Comparison of ENCODE assay signal across 1 cellular context in the genomic region with DNA sequence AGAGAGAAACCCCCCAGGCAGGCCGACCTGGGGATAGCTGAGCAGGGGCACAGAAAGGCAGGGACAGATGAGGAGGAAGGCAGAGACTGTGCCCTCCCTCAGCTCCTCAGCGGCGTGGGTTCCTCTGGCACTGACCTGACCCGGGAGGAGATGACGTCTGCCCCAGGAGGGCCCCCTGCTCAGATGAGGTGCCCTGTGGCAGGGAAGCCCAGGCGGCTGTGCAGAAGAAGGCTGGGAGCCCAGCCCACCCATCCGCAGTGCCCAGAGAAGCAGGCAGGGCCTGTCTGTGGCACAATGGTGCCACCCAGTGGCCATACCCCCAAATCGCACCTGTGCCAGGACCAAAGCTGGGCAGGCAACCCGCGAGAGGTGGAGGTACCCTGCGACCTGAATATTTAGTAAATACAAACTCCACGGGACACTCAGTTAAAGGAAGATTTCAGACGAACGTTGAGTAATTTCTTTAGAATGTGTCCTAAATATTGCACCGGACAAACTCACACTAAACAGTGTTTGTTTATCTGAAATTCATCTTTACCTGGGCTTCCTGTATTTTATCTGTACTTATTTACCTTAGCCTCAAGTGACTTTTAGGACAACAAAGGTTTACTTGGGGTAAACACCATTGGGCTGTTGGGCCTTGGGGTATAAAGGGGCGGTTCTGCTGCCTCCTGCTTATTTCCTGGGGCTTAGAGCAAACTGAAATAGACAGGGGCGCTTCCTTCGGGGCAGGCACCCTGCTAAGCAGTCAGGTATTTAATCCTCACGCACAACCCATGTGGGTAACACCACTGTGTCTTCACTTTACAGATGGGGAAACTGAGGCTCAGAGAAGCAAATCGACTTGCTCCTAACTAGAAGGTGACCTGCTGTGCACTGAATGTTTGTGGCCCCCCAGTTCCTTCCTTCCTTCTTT.
TF ChIP-seq lines count a peak whose summit lies in the region.

No MANE protein-coding gene starts in this region.

TF ChIP-seq in K562, 482 proteins besides CTCF, POLR2A, EP300 and RAD21 (continued from another document):
- TF ChIP-seq, protein P1, sequence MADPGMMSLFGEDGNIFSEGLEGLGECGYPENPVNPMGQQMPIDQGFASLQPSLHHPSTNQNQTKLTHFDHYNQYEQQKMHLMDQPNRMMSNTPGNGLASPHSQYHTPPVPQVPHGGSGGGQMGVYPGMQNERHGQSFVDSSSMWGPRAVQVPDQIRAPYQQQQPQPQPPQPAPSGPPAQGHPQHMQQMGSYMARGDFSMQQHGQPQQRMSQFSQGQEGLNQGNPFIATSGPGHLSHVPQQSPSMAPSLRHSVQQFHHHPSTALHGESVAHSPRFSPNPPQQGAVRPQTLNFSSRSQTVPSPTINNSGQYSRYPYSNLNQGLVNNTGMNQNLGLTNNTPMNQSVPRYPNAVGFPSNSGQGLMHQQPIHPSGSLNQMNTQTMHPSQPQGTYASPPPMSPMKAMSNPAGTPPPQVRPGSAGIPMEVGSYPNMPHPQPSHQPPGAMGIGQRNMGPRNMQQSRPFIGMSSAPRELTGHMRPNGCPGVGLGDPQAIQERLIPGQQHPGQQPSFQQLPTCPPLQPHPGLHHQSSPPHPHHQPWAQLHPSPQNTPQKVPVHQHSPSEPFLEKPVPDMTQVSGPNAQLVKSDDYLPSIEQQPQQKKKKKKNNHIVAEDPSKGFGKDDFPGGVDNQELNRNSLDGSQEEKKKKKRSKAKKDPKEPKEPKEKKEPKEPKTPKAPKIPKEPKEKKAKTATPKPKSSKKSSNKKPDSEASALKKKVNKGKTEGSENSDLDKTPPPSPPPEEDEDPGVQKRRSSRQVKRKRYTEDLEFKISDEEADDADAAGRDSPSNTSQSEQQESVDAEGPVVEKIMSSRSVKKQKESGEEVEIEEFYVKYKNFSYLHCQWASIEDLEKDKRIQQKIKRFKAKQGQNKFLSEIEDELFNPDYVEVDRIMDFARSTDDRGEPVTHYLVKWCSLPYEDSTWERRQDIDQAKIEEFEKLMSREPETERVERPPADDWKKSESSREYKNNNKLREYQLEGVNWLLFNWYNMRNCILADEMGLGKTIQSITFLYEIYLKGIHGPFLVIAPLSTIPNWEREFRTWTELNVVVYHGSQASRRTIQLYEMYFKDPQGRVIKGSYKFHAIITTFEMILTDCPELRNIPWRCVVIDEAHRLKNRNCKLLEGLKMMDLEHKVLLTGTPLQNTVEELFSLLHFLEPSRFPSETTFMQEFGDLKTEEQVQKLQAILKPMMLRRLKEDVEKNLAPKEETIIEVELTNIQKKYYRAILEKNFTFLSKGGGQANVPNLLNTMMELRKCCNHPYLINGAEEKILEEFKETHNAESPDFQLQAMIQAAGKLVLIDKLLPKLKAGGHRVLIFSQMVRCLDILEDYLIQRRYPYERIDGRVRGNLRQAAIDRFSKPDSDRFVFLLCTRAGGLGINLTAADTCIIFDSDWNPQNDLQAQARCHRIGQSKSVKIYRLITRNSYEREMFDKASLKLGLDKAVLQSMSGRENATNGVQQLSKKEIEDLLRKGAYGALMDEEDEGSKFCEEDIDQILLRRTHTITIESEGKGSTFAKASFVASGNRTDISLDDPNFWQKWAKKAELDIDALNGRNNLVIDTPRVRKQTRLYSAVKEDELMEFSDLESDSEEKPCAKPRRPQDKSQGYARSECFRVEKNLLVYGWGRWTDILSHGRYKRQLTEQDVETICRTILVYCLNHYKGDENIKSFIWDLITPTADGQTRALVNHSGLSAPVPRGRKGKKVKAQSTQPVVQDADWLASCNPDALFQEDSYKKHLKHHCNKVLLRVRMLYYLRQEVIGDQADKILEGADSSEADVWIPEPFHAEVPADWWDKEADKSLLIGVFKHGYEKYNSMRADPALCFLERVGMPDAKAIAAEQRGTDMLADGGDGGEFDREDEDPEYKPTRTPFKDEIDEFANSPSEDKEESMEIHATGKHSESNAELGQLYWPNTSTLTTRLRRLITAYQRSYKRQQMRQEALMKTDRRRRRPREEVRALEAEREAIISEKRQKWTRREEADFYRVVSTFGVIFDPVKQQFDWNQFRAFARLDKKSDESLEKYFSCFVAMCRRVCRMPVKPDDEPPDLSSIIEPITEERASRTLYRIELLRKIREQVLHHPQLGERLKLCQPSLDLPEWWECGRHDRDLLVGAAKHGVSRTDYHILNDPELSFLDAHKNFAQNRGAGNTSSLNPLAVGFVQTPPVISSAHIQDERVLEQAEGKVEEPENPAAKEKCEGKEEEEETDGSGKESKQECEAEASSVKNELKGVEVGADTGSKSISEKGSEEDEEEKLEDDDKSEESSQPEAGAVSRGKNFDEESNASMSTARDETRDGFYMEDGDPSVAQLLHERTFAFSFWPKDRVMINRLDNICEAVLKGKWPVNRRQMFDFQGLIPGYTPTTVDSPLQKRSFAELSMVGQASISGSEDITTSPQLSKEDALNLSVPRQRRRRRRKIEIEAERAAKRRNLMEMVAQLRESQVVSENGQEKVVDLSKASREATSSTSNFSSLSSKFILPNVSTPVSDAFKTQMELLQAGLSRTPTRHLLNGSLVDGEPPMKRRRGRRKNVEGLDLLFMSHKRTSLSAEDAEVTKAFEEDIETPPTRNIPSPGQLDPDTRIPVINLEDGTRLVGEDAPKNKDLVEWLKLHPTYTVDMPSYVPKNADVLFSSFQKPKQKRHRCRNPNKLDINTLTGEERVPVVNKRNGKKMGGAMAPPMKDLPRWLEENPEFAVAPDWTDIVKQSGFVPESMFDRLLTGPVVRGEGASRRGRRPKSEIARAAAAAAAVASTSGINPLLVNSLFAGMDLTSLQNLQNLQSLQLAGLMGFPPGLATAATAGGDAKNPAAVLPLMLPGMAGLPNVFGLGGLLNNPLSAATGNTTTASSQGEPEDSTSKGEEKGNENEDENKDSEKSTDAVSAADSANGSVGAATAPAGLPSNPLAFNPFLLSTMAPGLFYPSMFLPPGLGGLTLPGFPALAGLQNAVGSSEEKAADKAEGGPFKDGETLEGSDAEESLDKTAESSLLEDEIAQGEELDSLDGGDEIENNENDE (IDR thresholded peaks at IDR 0.05; ENCODE audit: low read depth, low read length) = no peak
- TF ChIP-seq TAL1 (IDR thresholded peaks at IDR 0.05) = no peak
